Comparison of ENCODE assay signal across 1 cellular context in genomic region chr19:55340144-55340783, GRCh38.
TF ChIP-seq lines count a peak whose summit lies in the region.

No MANE protein-coding gene starts in this region.

TF ChIP-seq in K562, 482 proteins besides CTCF, POLR2A, EP300 and RAD21 (continues in another document):
- peak; percentile 68; the same call in 1 of the 2 replicates for TF ChIP-seq FOXP1 (CRISPR knock-in tag; IDR thresholded peaks at IDR 0.05)
- no peak for TF ChIP-seq SPI1 (IDR thresholded peaks at IDR 0.05; ENCODE audit: borderline replicate concordance, low read depth, low read length)
- TF ChIP-seq HNRNPUL1 (IDR thresholded peaks at IDR 0.05; ENCODE audit: low read length), result no peak
- TF ChIP-seq TCF7L2 (IDR thresholded peaks at IDR 0.05; ENCODE audit: low read depth, low read length), result no peak
- TF ChIP-seq NFRKB (IDR thresholded peaks at IDR 0.05; ENCODE audit: low read depth), result peak; percentile 46; the same call in 1 of the 2 replicates
- no peak for TF ChIP-seq ZNF75A (CRISPR knock-in tag; IDR thresholded peaks at IDR 0.05)
- TF ChIP-seq ZBTB49 (CRISPR knock-in tag; IDR thresholded peaks at IDR 0.05; ENCODE audit: borderline replicate concordance), result no peak
- 0 out of 2 replicates have a peak, but pooled peaks have one; percentile 70 for TF ChIP-seq GTF2E2 (tag; IDR thresholded peaks at IDR 0.05)
- 0 out of 2 replicates have a peak, but pooled peaks have one; percentile 29 for TF ChIP-seq NKRF (IDR thresholded peaks at IDR 0.05; ENCODE audit: borderline replicate concordance)
- TF ChIP-seq CBX3 (IDR thresholded peaks at IDR 0.05; ENCODE audit: borderline replicate concordance in 1 of 2, low read length in 2 of 2), result no peak
- TF ChIP-seq COPS2 (conservative IDR thresholded peaks at IDR 0.05), result no peak
- no peak for TF ChIP-seq JUN (IDR thresholded peaks at IDR 0.05; ENCODE audit: borderline replicate concordance, low read depth, low read length)
- TF ChIP-seq JUN (CRISPR knock-in tag; IDR thresholded peaks at IDR 0.05; ENCODE audit: borderline replicate concordance), result peak; percentile 51; the same call in 1 of the 2 replicates
- TF ChIP-seq ZNF668 (CRISPR knock-in tag; IDR thresholded peaks at IDR 0.05), result no peak
- TF ChIP-seq ZBTB2 (IDR thresholded peaks at IDR 0.05), result 0 out of 2 replicates have a peak, but pooled peaks have one; percentile 21
- TF ChIP-seq ZNF436 (CRISPR knock-in tag; IDR thresholded peaks at IDR 0.05), result no peak
- TF ChIP-seq, protein P1, sequence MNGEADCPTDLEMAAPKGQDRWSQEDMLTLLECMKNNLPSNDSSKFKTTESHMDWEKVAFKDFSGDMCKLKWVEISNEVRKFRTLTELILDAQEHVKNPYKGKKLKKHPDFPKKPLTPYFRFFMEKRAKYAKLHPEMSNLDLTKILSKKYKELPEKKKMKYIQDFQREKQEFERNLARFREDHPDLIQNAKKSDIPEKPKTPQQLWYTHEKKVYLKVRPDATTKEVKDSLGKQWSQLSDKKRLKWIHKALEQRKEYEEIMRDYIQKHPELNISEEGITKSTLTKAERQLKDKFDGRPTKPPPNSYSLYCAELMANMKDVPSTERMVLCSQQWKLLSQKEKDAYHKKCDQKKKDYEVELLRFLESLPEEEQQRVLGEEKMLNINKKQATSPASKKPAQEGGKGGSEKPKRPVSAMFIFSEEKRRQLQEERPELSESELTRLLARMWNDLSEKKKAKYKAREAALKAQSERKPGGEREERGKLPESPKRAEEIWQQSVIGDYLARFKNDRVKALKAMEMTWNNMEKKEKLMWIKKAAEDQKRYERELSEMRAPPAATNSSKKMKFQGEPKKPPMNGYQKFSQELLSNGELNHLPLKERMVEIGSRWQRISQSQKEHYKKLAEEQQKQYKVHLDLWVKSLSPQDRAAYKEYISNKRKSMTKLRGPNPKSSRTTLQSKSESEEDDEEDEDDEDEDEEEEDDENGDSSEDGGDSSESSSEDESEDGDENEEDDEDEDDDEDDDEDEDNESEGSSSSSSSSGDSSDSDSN (IDR thresholded peaks at IDR 0.05; ENCODE audit: borderline replicate concordance in 1 of 2, low read depth in 2 of 2, low read length in 2 of 2), result 0 out of 4 replicates have a peak, but pooled peaks of 1 of the 2 experiments have one; percentile 14
- TF ChIP-seq MAX (CRISPR knock-in tag; IDR thresholded peaks at IDR 0.05), result peak; percentile 27
- no peak for TF ChIP-seq ZFPM2 (CRISPR knock-in tag; IDR thresholded peaks at IDR 0.05)
- no peak for TF ChIP-seq PHB2 (IDR thresholded peaks at IDR 0.05; ENCODE audit: low read depth)
- peak; percentile 83 for TF ChIP-seq ZNF263 (CRISPR knock-in tag; IDR thresholded peaks at IDR 0.05; ENCODE audit: borderline replicate concordance)
- no peak for TF ChIP-seq SNRNP70 (optimal IDR thresholded peaks at IDR 0.05; ENCODE audit: low read depth, low read length)
- TF ChIP-seq ZNF12 (CRISPR knock-in tag; IDR thresholded peaks at IDR 0.05), result 0 out of 2 replicates have a peak, but pooled peaks have one; percentile 48
- TF ChIP-seq FOXA3 (CRISPR knock-in tag; conservative IDR thresholded peaks at IDR 0.05 in 1 of 2, IDR thresholded peaks at IDR 0.05 in 1 of 2), result peak in 1 of 2 experiments; percentile 76; a peak in 1 of 4 replicates
- TF ChIP-seq CHD1 (IDR thresholded peaks at IDR 0.05; ENCODE audit: low read length), result peak; percentile 77
- TF ChIP-seq, protein P2, sequence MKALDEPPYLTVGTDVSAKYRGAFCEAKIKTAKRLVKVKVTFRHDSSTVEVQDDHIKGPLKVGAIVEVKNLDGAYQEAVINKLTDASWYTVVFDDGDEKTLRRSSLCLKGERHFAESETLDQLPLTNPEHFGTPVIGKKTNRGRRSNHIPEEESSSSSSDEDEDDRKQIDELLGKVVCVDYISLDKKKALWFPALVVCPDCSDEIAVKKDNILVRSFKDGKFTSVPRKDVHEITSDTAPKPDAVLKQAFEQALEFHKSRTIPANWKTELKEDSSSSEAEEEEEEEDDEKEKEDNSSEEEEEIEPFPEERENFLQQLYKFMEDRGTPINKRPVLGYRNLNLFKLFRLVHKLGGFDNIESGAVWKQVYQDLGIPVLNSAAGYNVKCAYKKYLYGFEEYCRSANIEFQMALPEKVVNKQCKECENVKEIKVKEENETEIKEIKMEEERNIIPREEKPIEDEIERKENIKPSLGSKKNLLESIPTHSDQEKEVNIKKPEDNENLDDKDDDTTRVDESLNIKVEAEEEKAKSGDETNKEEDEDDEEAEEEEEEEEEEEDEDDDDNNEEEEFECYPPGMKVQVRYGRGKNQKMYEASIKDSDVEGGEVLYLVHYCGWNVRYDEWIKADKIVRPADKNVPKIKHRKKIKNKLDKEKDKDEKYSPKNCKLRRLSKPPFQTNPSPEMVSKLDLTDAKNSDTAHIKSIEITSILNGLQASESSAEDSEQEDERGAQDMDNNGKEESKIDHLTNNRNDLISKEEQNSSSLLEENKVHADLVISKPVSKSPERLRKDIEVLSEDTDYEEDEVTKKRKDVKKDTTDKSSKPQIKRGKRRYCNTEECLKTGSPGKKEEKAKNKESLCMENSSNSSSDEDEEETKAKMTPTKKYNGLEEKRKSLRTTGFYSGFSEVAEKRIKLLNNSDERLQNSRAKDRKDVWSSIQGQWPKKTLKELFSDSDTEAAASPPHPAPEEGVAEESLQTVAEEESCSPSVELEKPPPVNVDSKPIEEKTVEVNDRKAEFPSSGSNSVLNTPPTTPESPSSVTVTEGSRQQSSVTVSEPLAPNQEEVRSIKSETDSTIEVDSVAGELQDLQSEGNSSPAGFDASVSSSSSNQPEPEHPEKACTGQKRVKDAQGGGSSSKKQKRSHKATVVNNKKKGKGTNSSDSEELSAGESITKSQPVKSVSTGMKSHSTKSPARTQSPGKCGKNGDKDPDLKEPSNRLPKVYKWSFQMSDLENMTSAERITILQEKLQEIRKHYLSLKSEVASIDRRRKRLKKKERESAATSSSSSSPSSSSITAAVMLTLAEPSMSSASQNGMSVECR (CRISPR knock-in tag; IDR thresholded peaks at IDR 0.05), result peak; percentile 71; the same call in 1 of the 2 replicates
- TF ChIP-seq RBM15 (IDR thresholded peaks at IDR 0.05; ENCODE audit: insufficient read depth, low read length), result no peak
- 0 out of 2 replicates have a peak, but pooled peaks have one; percentile 30 for TF ChIP-seq SUPT5H (IDR thresholded peaks at IDR 0.05)
- no peak for TF ChIP-seq ZNF507 (tag; conservative IDR thresholded peaks at IDR 0.05)
- no peak for TF ChIP-seq BRF2 (IDR thresholded peaks at IDR 0.05; ENCODE audit: borderline replicate concordance, insufficient read depth, insufficient read length)
- TF ChIP-seq ATF2 (CRISPR knock-in tag; IDR thresholded peaks at IDR 0.05), result no peak
- TF ChIP-seq TOE1 (IDR thresholded peaks at IDR 0.05; ENCODE audit: borderline replicate concordance), result peak; percentile 14; the same call in 1 of the 2 replicates
- no peak for TF ChIP-seq TOE1 (CRISPR knock-in tag; IDR thresholded peaks at IDR 0.05; ENCODE audit: borderline replicate concordance, low read depth)
- TF ChIP-seq NR2C1 (IDR thresholded peaks at IDR 0.05), result peak; percentile 56
- peak; percentile 39; the same call in 1 of the 2 replicates for TF ChIP-seq NR2C1 (tag; IDR thresholded peaks at IDR 0.05)
- peak; percentile 7; the same call in 1 of the 2 replicates for TF ChIP-seq NCOR1 (IDR thresholded peaks at IDR 0.05)
- no peak for TF ChIP-seq PHF21A (IDR thresholded peaks at IDR 0.05; ENCODE audit: borderline replicate concordance, low read depth)
- TF ChIP-seq, protein P3, sequence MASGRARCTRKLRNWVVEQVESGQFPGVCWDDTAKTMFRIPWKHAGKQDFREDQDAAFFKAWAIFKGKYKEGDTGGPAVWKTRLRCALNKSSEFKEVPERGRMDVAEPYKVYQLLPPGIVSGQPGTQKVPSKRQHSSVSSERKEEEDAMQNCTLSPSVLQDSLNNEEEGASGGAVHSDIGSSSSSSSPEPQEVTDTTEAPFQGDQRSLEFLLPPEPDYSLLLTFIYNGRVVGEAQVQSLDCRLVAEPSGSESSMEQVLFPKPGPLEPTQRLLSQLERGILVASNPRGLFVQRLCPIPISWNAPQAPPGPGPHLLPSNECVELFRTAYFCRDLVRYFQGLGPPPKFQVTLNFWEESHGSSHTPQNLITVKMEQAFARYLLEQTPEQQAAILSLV (tag; IDR thresholded peaks at IDR 0.05), result no peak
- no peak for TF ChIP-seq TCFL5 (CRISPR knock-in tag; conservative IDR thresholded peaks at IDR 0.05)
- peak; percentile 1 for TF ChIP-seq HMGN3 (IDR thresholded peaks at IDR 0.05; ENCODE audit: borderline replicate concordance, extremely low read depth, insufficient read length, low read depth, low read length)
- TF ChIP-seq, protein P4, sequence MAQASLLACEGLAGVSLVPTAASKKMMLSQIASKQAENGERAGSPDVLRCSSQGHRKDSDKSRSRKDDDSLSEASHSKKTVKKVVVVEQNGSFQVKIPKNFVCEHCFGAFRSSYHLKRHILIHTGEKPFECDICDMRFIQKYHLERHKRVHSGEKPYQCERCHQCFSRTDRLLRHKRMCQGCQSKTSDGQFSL (CRISPR knock-in tag; IDR thresholded peaks at IDR 0.05), result peak; percentile 95
- TF ChIP-seq, protein P4 (tag; IDR thresholded peaks at IDR 0.05), result peak in 1 of 2 experiments; percentile 90; a peak in 2 of 4 replicates
- TF ChIP-seq, protein P5, sequence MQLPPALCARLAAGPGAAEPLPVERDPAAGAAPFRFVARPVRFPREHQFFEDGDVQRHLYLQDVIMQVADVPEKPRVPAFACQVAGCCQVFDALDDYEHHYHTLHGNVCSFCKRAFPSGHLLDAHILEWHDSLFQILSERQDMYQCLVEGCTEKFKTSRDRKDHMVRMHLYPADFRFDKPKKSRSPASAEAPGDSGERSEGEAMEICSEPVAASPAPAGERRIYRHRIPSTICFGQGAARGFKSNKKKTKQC (CRISPR knock-in tag; IDR thresholded peaks at IDR 0.05), result peak; percentile 51; the same call in 1 of the 2 replicates
